1 cellular context compared by ENCODE assay signal in the genomic region with DNA sequence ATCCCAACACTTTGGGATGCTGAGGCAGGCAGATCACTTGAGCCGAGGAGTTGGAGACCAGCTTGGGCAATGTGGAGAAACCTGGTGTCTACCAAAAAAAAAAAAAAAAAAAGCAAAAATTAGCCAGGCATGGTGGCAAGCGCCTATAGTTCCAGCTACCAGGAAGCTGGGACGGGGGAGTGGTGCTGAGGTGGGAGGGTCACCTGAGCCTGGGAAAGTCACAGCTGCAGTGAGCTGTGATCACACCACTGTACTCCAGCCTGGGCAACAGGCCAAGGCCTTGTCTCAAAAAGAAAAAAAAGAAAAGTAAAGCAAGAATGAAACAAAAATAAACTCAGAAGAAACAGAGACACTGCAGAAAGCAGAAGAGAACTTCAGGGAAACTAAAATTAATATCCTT.
TF ChIP-seq lines count a peak whose summit lies in the region.

No MANE protein-coding gene starts in this region.

TF ChIP-seq in GM23338, 12 proteins besides CTCF, POLR2A, EP300 and RAD21 (continued from another document):
- no peak for TF ChIP-seq ZNF462 (CRISPR knock-in tag; IDR thresholded peaks at IDR 0.05)
- TF ChIP-seq CREB1 (CRISPR knock-in tag; IDR thresholded peaks at IDR 0.05; ENCODE audit: low read depth): no peak
- TF ChIP-seq POLR2AphosphoS5 (IDR thresholded peaks at IDR 0.05; ENCODE audit: low read depth): no peak
- no peak for TF ChIP-seq ZNF114 (CRISPR knock-in tag; IDR thresholded peaks at IDR 0.05)
- TF ChIP-seq NANOG (IDR thresholded peaks at IDR 0.05; ENCODE audit: borderline replicate concordance): no peak
- no peak for TF ChIP-seq ZNF331 (CRISPR knock-in tag; IDR thresholded peaks at IDR 0.05; ENCODE audit: low read depth)
- no peak for TF ChIP-seq JUNB (IDR thresholded peaks at IDR 0.05; ENCODE audit: unreplicated experiment)
- no peak for TF ChIP-seq STAT1 (IDR thresholded peaks at IDR 0.05; ENCODE audit: unreplicated experiment)
